8 cellular contexts compared by ENCODE assay signal in the genomic region with DNA sequence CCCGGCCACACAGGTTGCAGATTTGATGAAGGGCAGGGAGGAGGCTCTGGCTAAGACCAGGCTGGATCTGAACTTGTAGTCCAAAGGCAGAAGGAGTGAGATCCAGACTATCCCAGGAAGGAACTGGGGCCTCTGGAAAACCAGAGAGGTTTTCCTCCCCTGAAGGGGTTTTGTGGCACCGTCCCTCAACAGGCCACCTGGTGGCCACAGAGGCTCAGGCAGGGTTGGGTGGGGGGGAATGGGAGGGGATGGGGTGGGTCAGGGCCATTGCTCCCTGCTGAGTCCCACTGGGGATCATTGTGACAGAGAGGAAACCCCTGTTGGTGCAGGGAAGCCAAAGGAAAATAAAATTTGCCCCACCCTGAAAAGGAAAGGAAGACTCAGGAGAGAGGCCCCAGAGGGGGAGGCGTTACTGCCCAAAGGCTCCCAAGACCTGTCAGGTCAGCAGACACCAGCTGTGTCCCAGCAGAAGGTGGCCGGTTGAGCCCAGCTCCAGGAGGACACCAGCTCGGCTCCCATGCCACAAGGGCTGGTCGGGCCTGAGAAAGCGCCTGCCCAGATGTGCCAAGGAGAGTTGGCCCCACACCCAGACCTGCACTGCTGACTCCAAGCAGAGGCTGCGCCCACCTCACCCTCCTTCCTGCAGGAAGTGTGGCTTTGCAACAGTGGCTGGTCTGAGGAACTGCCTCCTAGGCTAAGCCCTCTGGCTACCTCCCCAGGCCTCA. TPM values are rescaled to one million over a fixed set of nuclear protein-coding genes. Genes with fewer than 3 reads are reported as not detected.
DNase-seq lines count a peak whose midpoint lies in the region; ATAC-seq, FAIRE-seq and TF ChIP-seq lines count a peak whose summit lies in the region.

No MANE protein-coding gene starts in this region.

- H3K4me3 Mint-ChIP-seq in CD8-positive, alpha-beta memory T cell = no peak overlapping the region

- peaks cover 0 to 4% (median 0%) of the 10 kb centered on the region in 3 donors for H3K4me1 Mint-ChIP-seq in CD8-positive, alpha-beta memory T cell

- H3K27me3 ChIP-seq in CD8-positive, alpha-beta memory T cell (ENCODE audit: insufficient read depth, low read length, poor library complexity, severe bottlenecking) = no peaks in the 10 kb centered on the region

- peaks cover 0 to 2% of the 10 kb centered on the region in 2 donors for H3K27me3 Mint-ChIP-seq in CD8-positive, alpha-beta memory T cell

- POLR2A ChIA-PET in RWPE1 (lab: Yijun Ruan, JAX; ENCODE audit: low non-redundant PET) = interaction anchor here (0.8 kb wide), 1 partner anchor 206 kb away, joined by 3 read pairs; no protein-coding TSS in a partner anchor
- POLR2A ChIA-PET in CD8-positive, alpha-beta memory T cell (lab: Charles Lee) = no interaction called here

- no peak for TF ChIP-seq POLR2A in GM12892 (IDR thresholded peaks at IDR 0.05; ENCODE audit: low read depth, low read length)

- FAIRE-seq in GM12892 (lab: Jason Lieb, UNC) = peak; percentile 27

- DNase-seq in GM12892 (ENCODE audit: insufficient read length) (no peak), RWPE1 (ENCODE audit: low spot score) (no peak), kidney tubule cell (ENCODE audit: low spot score) (peak; percentile 29), COLO829 (ENCODE audit: low spot score) (no peak)
- no peak for DNase-seq in stimulated activated CD4-positive, alpha-beta T cell treated with anti-CD3 and anti-CD28 coated beads, Interleukin-2, amount 100 ng/mL, for 48 hours
- DNase-seq in activated CD4-positive, alpha-beta T cell treated with anti-CD3 and anti-CD28 coated beads for 48 hours = no peak
- DNase-seq in CD8-positive, alpha-beta memory T cell = no peak

- CTCF ChIA-PET in RWPE1 (lab: Yijun Ruan, JAX) = interaction anchor here (0.6 to 2.0 kb wide), 5 partner anchors 16 to 192 kb away, joined by 3 to 10 read pairs (median 5); no protein-coding TSS in a partner anchor
- CTCF ChIA-PET in CD8-positive, alpha-beta memory T cell (lab: Charles Lee) = interaction anchor here (7.3 to 10.6 kb wide), 3 partner anchors 35 to 60 kb away, joined by 88 to 357 read pairs (median 180); partner anchors contain the start of gene PTMA

- H3K4me3 ChIP-seq in CD8-positive, alpha-beta memory T cell (ENCODE audit: low read length) = no peak overlapping the region

- no peaks in the 10 kb centered on the region for H3K9me3 ChIP-seq in CD8-positive, alpha-beta memory T cell (ENCODE audit: low read length)

- H3K4me1 ChIP-seq in CD8-positive, alpha-beta memory T cell (ENCODE audit: insufficient read depth, low read length) = peaks cover 3% of the 10 kb centered on the region

- no peaks in the 10 kb centered on the region for H3K36me3 ChIP-seq in CD8-positive, alpha-beta memory T cell (ENCODE audit: insufficient read depth, low read length)

- H3K27ac ChIP-seq in RWPE1 = peak overlapping the region; percentile 68
- H3K27ac ChIP-seq in CD8-positive, alpha-beta memory T cell (ENCODE audit: low read depth, low read length) = no peak overlapping the region

- no peaks in the 10 kb centered on the region for H3K36me3 Mint-ChIP-seq in CD8-positive, alpha-beta memory T cell

- peak; percentile 1 for ATAC-seq in HG02588 (IDR thresholded peaks at IDR 0.05; ENCODE audit: unreplicated experiment)

- no peaks in the 10 kb centered on the region for H3K9me3 Mint-ChIP-seq in CD8-positive, alpha-beta memory T cell

- H3K27ac Mint-ChIP-seq in CD8-positive, alpha-beta memory T cell = peak overlapping the region in 1 of 8 donors; percentile 54

- TF ChIP-seq CTCF in RWPE1 (conservative IDR thresholded peaks at IDR 0.05; ENCODE audit: low read depth) = 0 out of 2 replicates have a peak, but pooled peaks have one; percentile 14

RNA-seq across cellular contexts. Expression of gene PTMA, which starts 37.3 kb away (rescaled TPM):
- 1,875 TPM for polyA plus RNA-seq in GM12892 (2012; ENCODE audit: missing spikeins)
- 1,000 to 10,000 TPM; 2,403 to 2,474 TPM for total RNA-seq in CD8-positive, alpha-beta memory T cell
- polyA plus RNA-seq in CD8-positive, alpha-beta memory T cell = 1,830 TPM
